Comparison of ENCODE assay signal across 22 cellular contexts in genomic region chr13:38002596-38002995, GRCh38.
DNase-seq lines count a peak whose midpoint lies in the region; ATAC-seq, FAIRE-seq and TF ChIP-seq lines count a peak whose summit lies in the region.
"Had no signal": no experiment of that assay in that cellular context is flagged by ENCODE, and none has a peak within 500 bp of the region (broad histone marks: within the 10 kb centered on the region; RNA-seq: fewer than 3 reads in every experiment).

No MANE protein-coding gene starts in this region.

- no peaks in the 10 kb centered on the region for H3K4me1 ChIP-seq in PC-3 (ENCODE audit: insufficient read depth, low read length)
- H3K4me1 ChIP-seq in small intestine (ENCODE audit: control insufficient read depth in 2 of 2, insufficient read depth in 1 of 2, low read depth in 1 of 2, low read length in 1 of 2): no peaks in the 10 kb centered on the region
- H3K4me1 ChIP-seq: breast epithelium, thyroid gland had no signal

- no TSS peak for BruUV-seq in PC-3 (replicated peaks; lab: Mats Ljungman, UMichigan)

- FAIRE-seq in small intestine (lab: Jason Lieb, UNC): peak; percentile 41
- FAIRE-seq: G401.6 had no signal

- POLR2A ChIA-PET in PC-3 (lab: Charles Lee; ENCODE audit: unreplicated experiment): no interaction called here

- H3K27ac ChIP-seq in PC-3 (ENCODE audit: low read length): no peak overlapping the region
- H3K27ac ChIP-seq in small intestine (ENCODE audit: low read depth in 1 of 2, low read length in 1 of 2): no peak overlapping the region
- H3K27ac ChIP-seq: breast epithelium, C4-2B, hepatocyte, thyroid gland had no signal

- ATAC-seq in PC-3: peak; percentile 18; the same call in 1 of the 2 replicates

- H2AFZ ChIP-seq in PC-3 (ENCODE audit: low read length): no peak overlapping the region
- H2AFZ ChIP-seq: hepatocyte had no signal

- 4 to 30% (median 18%) methylated on average over 7 of the region's 7 CpGs for WGBS in small intestine, 3 donors

- H3K9me3 ChIP-seq in PC-3 (ENCODE audit: low read length) (no peaks in the 10 kb centered on the region), small intestine (ENCODE audit: control insufficient read depth, low read depth) (no peaks in the 10 kb centered on the region)
- H3K9me3 ChIP-seq: breast epithelium, thyroid gland had no signal

- H3K36me3 ChIP-seq in PC-3 (ENCODE audit: low read depth, low read length) (no peaks in the 10 kb centered on the region), small intestine (ENCODE audit: control insufficient read depth in 2 of 2, insufficient read depth in 2 of 2, low read length in 2 of 2) (no peaks in the 10 kb centered on the region)
- H3K36me3 ChIP-seq: breast epithelium, thyroid gland had no signal

- H3K4me2 ChIP-seq in PC-3 (ENCODE audit: low read length): no peak overlapping the region
- H3K4me2 ChIP-seq: hepatocyte, smooth muscle cell had no signal

- no peaks in the 10 kb centered on the region for H3F3A ChIP-seq in PC-3 (ENCODE audit: low read length, unreplicated experiment)

- intact Hi-C loops in PC-3 (cut with micrococcal nuclease): no loop called here

- H3K79me2 ChIP-seq in PC-3 (ENCODE audit: low read length): no peaks in the 10 kb centered on the region
- H3K79me2 ChIP-seq: hepatocyte had no signal

- H3K27me3 ChIP-seq in PC-3 (ENCODE audit: low read length): peaks cover 15% of the 10 kb centered on the region; the same call in 1 of the 2 replicates
- no peaks in the 10 kb centered on the region for H3K27me3 ChIP-seq in small intestine (ENCODE audit: control insufficient read depth in 2 of 2, insufficient read depth in 2 of 2, low read length in 2 of 2)
- H3K27me3 ChIP-seq: breast epithelium, hepatocyte, thyroid gland had no signal

- no peaks in the 10 kb centered on the region for H4K20me1 ChIP-seq in PC-3 (ENCODE audit: low read length)

- H3K4me3 ChIP-seq in PC-3 (ENCODE audit: low read length) (no peak overlapping the region), small intestine (ENCODE audit: low read depth in 1 of 2, low read length in 2 of 2) (no peak overlapping the region)
- H3K4me3 ChIP-seq: breast epithelium, hepatocyte, smooth muscle cell, thyroid gland had no signal

- no peak overlapping the region for H3K9ac ChIP-seq in PC-3 (ENCODE audit: low read length)

- DNase-seq in NOMO-1 treated with DMSO at 0.1 percent for 48 hours (lab: John Stamatoyannopoulos, UW; ENCODE audit: unreplicated experiment) (peak; percentile 24), NOMO-1 treated with dmso at 0.1 percent for 144 hours (lab: John Stamatoyannopoulos, UW; ENCODE audit: unreplicated experiment) (no peak), NCI-H1436 (lab: John Stamatoyannopoulos, UW) (peak; percentile 43), PC-3 (peak; percentile 6), small intestine (peak; percentile 51), AG08396 (ENCODE audit: low spot score) (no peak), amniotic stem cell (lab: John Stamatoyannopoulos, UW) (no peak)
- DNase-seq in activated naive CD4-positive, alpha-beta T cell (lab: John Stamatoyannopoulos, UW): no peak
- DNase-seq: ACHN; activated effector memory CD4-positive, alpha-beta T cell treated with anti-CD3 and anti-CD28 coated beads, Interleukin-2, amount 50 U/mL, for 16 hours; HFFc6; NCI-H226; OCI-M1; SIG-M5; stimulated activated CD4-positive, alpha-beta T cell treated with anti-CD3 and anti-CD28 coated beads, Interleukin-2, amount 100 ng/mL, for 48 hours; stimulated activated naive CD4-positive, alpha-beta T cell treated with Interleukin-2 at 50 U/mL for 16 hours; thyroid gland had no signal

- CTCF ChIA-PET in PC-3 (lab: Charles Lee): no interaction called here

- no peaks in the 10 kb centered on the region for H3K9me2 ChIP-seq in PC-3 (replicated peaks; ENCODE audit: low read length)

- TF ChIP-seq CTCF in PC-3 (conservative IDR thresholded peaks at IDR 0.05; ENCODE audit: low read depth, low read length): no peak

Comparison
In these comparisons a context has a peak if more than half of its experiments do, and no peak if none do; other contexts are left out.
1. DNase-seq: peak in NOMO-1 treated with DMSO at 0.1 percent for 48 hours (single experiment), NCI-H1436 (single experiment), PC-3 (single experiment) and small intestine (single experiment); none in NOMO-1 treated with dmso at 0.1 percent for 144 hours (single experiment), activated naive CD4-positive, alpha-beta T cell (0 of 4), AG08396 (single experiment) and amniotic stem cell (single experiment).